1 cellular context compared by ENCODE assay signal in the genomic region with DNA sequence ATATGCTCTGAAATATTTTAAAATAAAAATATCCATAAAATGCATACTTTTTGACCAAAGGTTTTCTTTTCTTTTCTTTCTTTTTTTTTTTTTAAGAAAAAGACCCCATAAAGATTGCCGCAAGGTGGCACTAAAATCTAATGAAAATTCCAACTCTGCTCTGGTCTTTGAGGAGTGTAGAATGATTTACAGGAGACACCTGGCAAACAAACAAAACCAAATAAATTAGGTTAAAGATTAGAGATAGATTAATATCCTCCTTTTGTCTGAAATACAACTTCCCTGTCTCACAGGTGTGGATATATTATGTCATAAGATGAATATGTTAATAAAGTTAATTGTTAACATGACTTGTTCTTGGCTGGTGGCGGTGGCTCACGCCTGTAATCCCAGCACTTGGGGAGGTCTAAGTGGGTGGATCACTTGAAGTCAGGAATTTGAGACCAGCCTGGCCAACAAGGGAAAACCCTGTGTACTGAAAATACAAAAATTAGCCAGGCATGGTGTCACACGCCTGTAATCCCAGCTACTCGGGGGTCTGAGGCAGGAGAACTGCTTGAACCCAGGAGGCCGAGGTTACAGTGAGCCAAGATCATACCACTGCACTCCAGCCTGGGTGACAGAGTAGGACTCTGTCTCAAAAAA.
A peak's percentile ranks its signal among the peaks of the same experiment; 100 is the strongest.
TF ChIP-seq lines count a peak whose summit lies in the region.

No MANE protein-coding gene starts in this region.

TF ChIP-seq in HepG2, 621 proteins besides CTCF, POLR2A, EP300 and RAD21 (continued from another document and continues in another):
- TF ChIP-seq ZNF317 (CRISPR knock-in tag; IDR thresholded peaks at IDR 0.05): 0 out of 2 replicates have a peak, but pooled peaks have one; percentile 23
- TF ChIP-seq SP140L (CRISPR knock-in tag; IDR thresholded peaks at IDR 0.05; ENCODE audit: borderline replicate concordance): 0 out of 2 replicates have a peak, but pooled peaks have one; percentile 70
- no peak for TF ChIP-seq ZNF136 (CRISPR knock-in tag; IDR thresholded peaks at IDR 0.05; ENCODE audit: low read depth)
- no peak for TF ChIP-seq ZBTB7B (CRISPR knock-in tag; IDR thresholded peaks at IDR 0.05)
- no peak for TF ChIP-seq POLR2G (IDR thresholded peaks at IDR 0.05; ENCODE audit: low read depth, low read length)
- no peak for TF ChIP-seq ZNF607 (CRISPR knock-in tag; IDR thresholded peaks at IDR 0.05; ENCODE audit: borderline replicate concordance)
- TF ChIP-seq PCBP2 (optimal IDR thresholded peaks at IDR 0.05; ENCODE audit: low read depth, low read length, poor library complexity, severe bottlenecking): no peak
- TF ChIP-seq, protein P1, sequence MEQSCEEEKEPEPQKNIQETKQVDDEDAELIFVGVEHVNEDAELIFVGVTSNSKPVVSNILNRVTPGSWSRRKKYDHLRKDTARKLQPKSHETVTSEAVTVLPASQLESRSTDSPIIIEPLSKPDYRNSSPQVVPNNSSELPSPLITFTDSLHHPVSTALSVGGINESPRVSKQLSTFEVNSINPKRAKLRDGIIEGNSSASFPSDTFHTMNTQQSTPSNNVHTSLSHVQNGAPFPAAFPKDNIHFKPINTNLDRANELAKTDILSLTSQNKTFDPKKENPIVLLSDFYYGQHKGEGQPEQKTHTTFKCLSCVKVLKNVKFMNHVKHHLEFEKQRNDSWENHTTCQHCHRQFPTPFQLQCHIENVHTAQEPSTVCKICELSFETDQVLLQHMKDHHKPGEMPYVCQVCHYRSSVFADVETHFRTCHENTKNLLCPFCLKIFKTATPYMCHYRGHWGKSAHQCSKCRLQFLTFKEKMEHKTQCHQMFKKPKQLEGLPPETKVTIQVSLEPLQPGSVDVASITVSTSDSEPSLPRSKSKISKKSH (CRISPR knock-in tag; IDR thresholded peaks at IDR 0.05; ENCODE audit: borderline replicate concordance): no peak
- no peak for TF ChIP-seq ZIK1 (CRISPR knock-in tag; IDR thresholded peaks at IDR 0.05; ENCODE audit: borderline replicate concordance, low read depth)
- TF ChIP-seq, protein P2, sequence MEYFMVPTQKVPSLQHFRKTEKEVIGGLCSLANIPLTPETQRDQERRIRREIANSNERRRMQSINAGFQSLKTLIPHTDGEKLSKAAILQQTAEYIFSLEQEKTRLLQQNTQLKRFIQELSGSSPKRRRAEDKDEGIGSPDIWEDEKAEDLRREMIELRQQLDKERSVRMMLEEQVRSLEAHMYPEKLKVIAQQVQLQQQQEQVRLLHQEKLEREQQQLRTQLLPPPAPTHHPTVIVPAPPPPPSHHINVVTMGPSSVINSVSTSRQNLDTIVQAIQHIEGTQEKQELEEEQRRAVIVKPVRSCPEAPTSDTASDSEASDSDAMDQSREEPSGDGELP (IDR thresholded peaks at IDR 0.05; ENCODE audit: borderline replicate concordance, low read depth): no peak
- no peak for TF ChIP-seq CHCHD3 (CRISPR knock-in tag; IDR thresholded peaks at IDR 0.05)
- TF ChIP-seq, protein P3, sequence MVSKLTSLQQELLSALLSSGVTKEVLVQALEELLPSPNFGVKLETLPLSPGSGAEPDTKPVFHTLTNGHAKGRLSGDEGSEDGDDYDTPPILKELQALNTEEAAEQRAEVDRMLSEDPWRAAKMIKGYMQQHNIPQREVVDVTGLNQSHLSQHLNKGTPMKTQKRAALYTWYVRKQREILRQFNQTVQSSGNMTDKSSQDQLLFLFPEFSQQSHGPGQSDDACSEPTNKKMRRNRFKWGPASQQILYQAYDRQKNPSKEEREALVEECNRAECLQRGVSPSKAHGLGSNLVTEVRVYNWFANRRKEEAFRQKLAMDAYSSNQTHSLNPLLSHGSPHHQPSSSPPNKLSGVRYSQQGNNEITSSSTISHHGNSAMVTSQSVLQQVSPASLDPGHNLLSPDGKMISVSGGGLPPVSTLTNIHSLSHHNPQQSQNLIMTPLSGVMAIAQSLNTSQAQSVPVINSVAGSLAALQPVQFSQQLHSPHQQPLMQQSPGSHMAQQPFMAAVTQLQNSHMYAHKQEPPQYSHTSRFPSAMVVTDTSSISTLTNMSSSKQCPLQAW (CRISPR knock-in tag; IDR thresholded peaks at IDR 0.05): peak; percentile 31; the same call in 1 of the 2 replicates
- TF ChIP-seq, protein P4, sequence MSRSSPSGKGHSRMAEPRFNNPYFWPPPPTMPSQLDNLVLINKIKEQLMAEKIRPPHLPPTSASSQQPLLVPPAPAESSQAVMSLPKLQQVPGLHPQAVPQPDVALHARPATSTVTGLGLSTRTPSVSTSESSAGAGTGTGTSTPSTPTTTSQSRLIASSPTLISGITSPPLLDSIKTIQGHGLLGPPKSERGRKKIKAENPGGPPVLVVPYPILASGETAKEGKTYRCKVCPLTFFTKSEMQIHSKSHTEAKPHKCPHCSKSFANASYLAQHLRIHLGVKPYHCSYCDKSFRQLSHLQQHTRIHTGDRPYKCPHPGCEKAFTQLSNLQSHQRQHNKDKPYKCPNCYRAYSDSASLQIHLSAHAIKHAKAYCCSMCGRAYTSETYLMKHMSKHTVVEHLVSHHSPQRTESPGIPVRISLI (CRISPR knock-in tag; IDR thresholded peaks at IDR 0.05; ENCODE audit: borderline replicate concordance): peak; percentile 82; the same call in 1 of the 2 replicates
- no peak for TF ChIP-seq XRCC5 (optimal IDR thresholded peaks at IDR 0.05; ENCODE audit: low read length)
- no peak for TF ChIP-seq ZNF747 (CRISPR knock-in tag; IDR thresholded peaks at IDR 0.05; ENCODE audit: borderline replicate concordance)
- peak; percentile 53 for TF ChIP-seq GATAD2A (CRISPR knock-in tag; IDR thresholded peaks at IDR 0.05)
- TF ChIP-seq ZNF343 (CRISPR knock-in tag; IDR thresholded peaks at IDR 0.05): no peak
- TF ChIP-seq ZNF557 (CRISPR knock-in tag; IDR thresholded peaks at IDR 0.05): no peak
- 0 out of 2 replicates have a peak, but pooled peaks have one; percentile 12 for TF ChIP-seq NR2F6 (IDR thresholded peaks at IDR 0.05)
- no peak for TF ChIP-seq NR2F6 (CRISPR knock-in tag; IDR thresholded peaks at IDR 0.05)
- TF ChIP-seq NFYB (CRISPR knock-in tag; IDR thresholded peaks at IDR 0.05): no peak
- peak; percentile 31; the same call in 1 of the 2 replicates for TF ChIP-seq FOSL2 (CRISPR knock-in tag; IDR thresholded peaks at IDR 0.05)
- no peak for TF ChIP-seq ZNF282 (IDR thresholded peaks at IDR 0.05; ENCODE audit: partially characterized antibody)
- no peak for TF ChIP-seq ZNF549 (CRISPR knock-in tag; IDR thresholded peaks at IDR 0.05)
- TF ChIP-seq, protein P5, sequence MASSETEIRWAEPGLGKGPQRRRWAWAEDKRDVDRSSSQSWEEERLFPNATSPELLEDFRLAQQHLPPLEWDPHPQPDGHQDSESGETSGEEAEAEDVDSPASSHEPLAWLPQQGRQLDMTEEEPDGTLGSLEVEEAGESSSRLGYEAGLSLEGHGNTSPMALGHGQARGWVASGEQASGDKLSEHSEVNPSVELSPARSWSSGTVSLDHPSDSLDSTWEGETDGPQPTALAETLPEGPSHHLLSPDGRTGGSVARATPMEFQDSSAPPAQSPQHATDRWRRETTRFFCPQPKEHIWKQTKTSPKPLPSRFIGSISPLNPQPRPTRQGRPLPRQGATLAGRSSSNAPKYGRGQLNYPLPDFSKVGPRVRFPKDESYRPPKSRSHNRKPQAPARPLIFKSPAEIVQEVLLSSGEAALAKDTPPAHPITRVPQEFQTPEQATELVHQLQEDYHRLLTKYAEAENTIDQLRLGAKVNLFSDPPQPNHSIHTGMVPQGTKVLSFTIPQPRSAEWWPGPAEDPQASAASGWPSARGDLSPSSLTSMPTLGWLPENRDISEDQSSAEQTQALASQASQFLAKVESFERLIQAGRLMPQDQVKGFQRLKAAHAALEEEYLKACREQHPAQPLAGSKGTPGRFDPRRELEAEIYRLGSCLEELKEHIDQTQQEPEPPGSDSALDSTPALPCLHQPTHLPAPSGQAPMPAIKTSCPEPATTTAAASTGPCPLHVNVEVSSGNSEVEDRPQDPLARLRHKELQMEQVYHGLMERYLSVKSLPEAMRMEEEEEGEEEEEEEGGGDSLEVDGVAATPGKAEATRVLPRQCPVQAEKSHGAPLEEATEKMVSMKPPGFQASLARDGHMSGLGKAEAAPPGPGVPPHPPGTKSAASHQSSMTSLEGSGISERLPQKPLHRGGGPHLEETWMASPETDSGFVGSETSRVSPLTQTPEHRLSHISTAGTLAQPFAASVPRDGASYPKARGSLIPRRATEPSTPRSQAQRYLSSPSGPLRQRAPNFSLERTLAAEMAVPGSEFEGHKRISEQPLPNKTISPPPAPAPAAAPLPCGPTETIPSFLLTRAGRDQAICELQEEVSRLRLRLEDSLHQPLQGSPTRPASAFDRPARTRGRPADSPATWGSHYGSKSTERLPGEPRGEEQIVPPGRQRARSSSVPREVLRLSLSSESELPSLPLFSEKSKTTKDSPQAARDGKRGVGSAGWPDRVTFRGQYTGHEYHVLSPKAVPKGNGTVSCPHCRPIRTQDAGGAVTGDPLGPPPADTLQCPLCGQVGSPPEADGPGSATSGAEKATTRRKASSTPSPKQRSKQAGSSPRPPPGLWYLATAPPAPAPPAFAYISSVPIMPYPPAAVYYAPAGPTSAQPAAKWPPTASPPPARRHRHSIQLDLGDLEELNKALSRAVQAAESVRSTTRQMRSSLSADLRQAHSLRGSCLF (CRISPR knock-in tag; IDR thresholded peaks at IDR 0.05; ENCODE audit: borderline replicate concordance): no peak
- TF ChIP-seq CC2D1A (CRISPR knock-in tag; IDR thresholded peaks at IDR 0.05): no peak
- no peak for TF ChIP-seq JDP2 (CRISPR knock-in tag; IDR thresholded peaks at IDR 0.05; ENCODE audit: borderline replicate concordance)
- TF ChIP-seq ZNF569 (CRISPR knock-in tag; IDR thresholded peaks at IDR 0.05; ENCODE audit: borderline replicate concordance): no peak
- TF ChIP-seq, protein P6, sequence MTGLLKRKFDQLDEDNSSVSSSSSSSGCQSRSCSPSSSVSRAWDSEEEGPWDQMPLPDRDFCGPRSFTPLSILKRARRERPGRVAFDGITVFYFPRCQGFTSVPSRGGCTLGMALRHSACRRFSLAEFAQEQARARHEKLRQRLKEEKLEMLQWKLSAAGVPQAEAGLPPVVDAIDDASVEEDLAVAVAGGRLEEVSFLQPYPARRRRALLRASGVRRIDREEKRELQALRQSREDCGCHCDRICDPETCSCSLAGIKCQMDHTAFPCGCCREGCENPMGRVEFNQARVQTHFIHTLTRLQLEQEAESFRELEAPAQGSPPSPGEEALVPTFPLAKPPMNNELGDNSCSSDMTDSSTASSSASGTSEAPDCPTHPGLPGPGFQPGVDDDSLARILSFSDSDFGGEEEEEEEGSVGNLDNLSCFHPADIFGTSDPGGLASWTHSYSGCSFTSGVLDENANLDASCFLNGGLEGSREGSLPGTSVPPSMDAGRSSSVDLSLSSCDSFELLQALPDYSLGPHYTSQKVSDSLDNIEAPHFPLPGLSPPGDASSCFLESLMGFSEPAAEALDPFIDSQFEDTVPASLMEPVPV (CRISPR knock-in tag; IDR thresholded peaks at IDR 0.05): no peak
- no peak for TF ChIP-seq ZNF350 (CRISPR knock-in tag; IDR thresholded peaks at IDR 0.05; ENCODE audit: borderline replicate concordance, low read depth)
- TF ChIP-seq MXD4 (CRISPR knock-in tag; IDR thresholded peaks at IDR 0.05): no peak
- TF ChIP-seq, protein P7, sequence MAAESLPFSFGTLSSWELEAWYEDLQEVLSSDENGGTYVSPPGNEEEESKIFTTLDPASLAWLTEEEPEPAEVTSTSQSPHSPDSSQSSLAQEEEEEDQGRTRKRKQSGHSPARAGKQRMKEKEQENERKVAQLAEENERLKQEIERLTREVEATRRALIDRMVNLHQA (CRISPR knock-in tag; IDR thresholded peaks at IDR 0.05): no peak
- no peak for TF ChIP-seq ZNF567 (CRISPR knock-in tag; IDR thresholded peaks at IDR 0.05; ENCODE audit: borderline replicate concordance)
- TF ChIP-seq ZNF562 (CRISPR knock-in tag; IDR thresholded peaks at IDR 0.05; ENCODE audit: borderline replicate concordance): no peak
- TF ChIP-seq ATF1 (CRISPR knock-in tag; IDR thresholded peaks at IDR 0.05): no peak
- TF ChIP-seq JARID2 (CRISPR knock-in tag; IDR thresholded peaks at IDR 0.05; ENCODE audit: insufficient replicate concordance): no peak
- no peak for TF ChIP-seq KDM5B (CRISPR knock-in tag; IDR thresholded peaks at IDR 0.05; ENCODE audit: borderline replicate concordance)
- no peak for TF ChIP-seq YEATS2 (CRISPR knock-in tag; IDR thresholded peaks at IDR 0.05; ENCODE audit: borderline replicate concordance)
- peak; percentile 92 for TF ChIP-seq ZNF460 (CRISPR knock-in tag; IDR thresholded peaks at IDR 0.05; ENCODE audit: borderline replicate concordance)
- peak; percentile 87 for TF ChIP-seq STAG1 (CRISPR knock-in tag; IDR thresholded peaks at IDR 0.05)
- TF ChIP-seq NR2C2 (CRISPR knock-in tag; IDR thresholded peaks at IDR 0.05; ENCODE audit: borderline replicate concordance): no peak
- TF ChIP-seq BRD4 (CRISPR knock-in tag; IDR thresholded peaks at IDR 0.05): no peak
- TF ChIP-seq KLF9 (CRISPR knock-in tag; IDR thresholded peaks at IDR 0.05; ENCODE audit: low read depth): 0 out of 2 replicates have a peak, but pooled peaks have one; percentile 37
- TF ChIP-seq, protein P8, sequence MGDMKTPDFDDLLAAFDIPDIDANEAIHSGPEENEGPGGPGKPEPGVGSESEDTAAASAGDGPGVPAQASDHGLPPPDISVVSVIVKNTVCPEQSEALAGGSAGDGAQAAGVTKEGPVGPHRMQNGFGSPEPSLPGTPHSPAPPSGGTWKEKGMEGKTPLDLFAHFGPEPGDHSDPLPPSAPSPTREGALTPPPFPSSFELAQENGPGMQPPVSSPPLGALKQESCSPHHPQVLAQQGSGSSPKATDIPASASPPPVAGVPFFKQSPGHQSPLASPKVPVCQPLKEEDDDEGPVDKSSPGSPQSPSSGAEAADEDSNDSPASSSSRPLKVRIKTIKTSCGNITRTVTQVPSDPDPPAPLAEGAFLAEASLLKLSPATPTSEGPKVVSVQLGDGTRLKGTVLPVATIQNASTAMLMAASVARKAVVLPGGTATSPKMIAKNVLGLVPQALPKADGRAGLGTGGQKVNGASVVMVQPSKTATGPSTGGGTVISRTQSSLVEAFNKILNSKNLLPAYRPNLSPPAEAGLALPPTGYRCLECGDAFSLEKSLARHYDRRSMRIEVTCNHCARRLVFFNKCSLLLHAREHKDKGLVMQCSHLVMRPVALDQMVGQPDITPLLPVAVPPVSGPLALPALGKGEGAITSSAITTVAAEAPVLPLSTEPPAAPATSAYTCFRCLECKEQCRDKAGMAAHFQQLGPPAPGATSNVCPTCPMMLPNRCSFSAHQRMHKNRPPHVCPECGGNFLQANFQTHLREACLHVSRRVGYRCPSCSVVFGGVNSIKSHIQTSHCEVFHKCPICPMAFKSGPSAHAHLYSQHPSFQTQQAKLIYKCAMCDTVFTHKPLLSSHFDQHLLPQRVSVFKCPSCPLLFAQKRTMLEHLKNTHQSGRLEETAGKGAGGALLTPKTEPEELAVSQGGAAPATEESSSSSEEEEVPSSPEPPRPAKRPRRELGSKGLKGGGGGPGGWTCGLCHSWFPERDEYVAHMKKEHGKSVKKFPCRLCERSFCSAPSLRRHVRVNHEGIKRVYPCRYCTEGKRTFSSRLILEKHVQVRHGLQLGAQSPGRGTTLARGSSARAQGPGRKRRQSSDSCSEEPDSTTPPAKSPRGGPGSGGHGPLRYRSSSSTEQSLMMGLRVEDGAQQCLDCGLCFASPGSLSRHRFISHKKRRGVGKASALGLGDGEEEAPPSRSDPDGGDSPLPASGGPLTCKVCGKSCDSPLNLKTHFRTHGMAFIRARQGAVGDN (CRISPR knock-in tag; IDR thresholded peaks at IDR 0.05): no peak; the same call in 1 of the 2 replicates
